ENCODE assay signal across 31 cellular contexts in the genomic region with DNA sequence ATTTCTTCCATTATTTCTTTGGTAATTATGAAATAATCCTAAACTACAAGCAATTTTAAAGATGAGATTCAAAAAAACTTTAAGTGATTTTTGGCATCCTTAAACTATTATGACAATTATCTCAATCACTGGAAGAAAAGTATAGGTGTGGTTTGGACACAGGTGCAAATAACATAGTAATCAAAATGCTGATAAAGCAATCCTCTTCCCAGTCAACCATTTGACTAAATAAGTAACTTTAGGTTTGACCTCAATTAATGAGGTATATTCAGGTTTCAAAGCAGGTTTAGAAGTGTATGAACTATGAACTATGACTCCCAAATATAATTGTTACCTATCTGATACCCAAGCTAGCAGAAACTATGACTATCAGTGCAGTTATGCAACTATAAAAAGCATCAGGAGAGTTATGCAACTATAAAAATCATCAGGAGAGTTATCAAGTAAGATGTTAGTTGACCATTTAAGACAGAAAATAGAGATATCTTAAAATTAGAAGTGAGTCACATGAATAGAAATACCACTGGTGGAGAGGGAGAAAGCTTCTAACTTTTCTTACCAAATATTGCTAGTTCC. TPM values are rescaled to one million over a fixed set of nuclear protein-coding genes. Genes with fewer than 3 reads are reported as not detected.
"Had no signal": no experiment of that assay in that cellular context is flagged by ENCODE, and none has a peak within 500 bp of the region (broad histone marks: within the 10 kb centered on the region; RNA-seq: fewer than 3 reads in every experiment).

No MANE protein-coding gene starts in this region.

- H3K27ac ChIP-seq: body of pancreas, cardiac muscle cell, coronary artery, dorsolateral prefrontal cortex, foreskin keratinocyte, gastrocnemius medialis, heart left ventricle had no signal

- H3K9me3 ChIP-seq: body of pancreas, gastrocnemius medialis, heart left ventricle had no signal

- H3K27me3 ChIP-seq: body of pancreas, dorsolateral prefrontal cortex, foreskin keratinocyte, gastrocnemius medialis, heart left ventricle had no signal

- H3K4me3 Mint-ChIP-seq: activated CD4-positive, alpha-beta memory T cell treated with anti-CD3 and anti-CD28 coated beads, Interleukin-2, amount 10 ng/mL, durations not matched to agents 7 days and 5 days; activated CD4-positive, alpha-beta T cell treated with anti-CD3 and anti-CD28 coated beads for 36 hours; activated CD4-positive, alpha-beta T cell treated with anti-CD3 and anti-CD28 coated beads, Interleukin-2, amount 10 ng/mL, durations not matched to agents 24 days and 14 days; activated naive CD8-positive, alpha-beta T cell; activated T-cell treated with anti-CD3 and anti-CD28 coated beads, Interleukin-2, amount 50 U/mL, for 4 hours; activated T-helper 17 cell treated with anti-CD3 and anti-CD28 coated beads, Interleukin-2, amount 50 U/mL, for 72 hours; dendritic cell treated with granulocyte-macrophage colony-stimulating factor and Interleukin-4, amounts not matched to agents 40 ng/mL and 50 ng/mL, for 4 days; endodermal cell had no signal

- H3K4me3 ChIP-seq: body of pancreas, cardiac muscle cell, coronary artery, dorsolateral prefrontal cortex, gastrocnemius medialis, heart left ventricle had no signal

- H3K36me3 ChIP-seq: cardiac muscle cell, gastrocnemius medialis, heart left ventricle had no signal

- ATAC-seq: activated CD4-positive, alpha-beta T cell treated with anti-CD3 and anti-CD28 coated beads for 36 hours; activated T-cell treated with anti-CD3 and anti-CD28 coated beads, Interleukin-2, amount 50 U/mL, for 4 hours; activated T-helper 17 cell treated with anti-CD3 and anti-CD28 coated beads, Interleukin-2, amount 50 U/mL, for 72 hours; body of pancreas; esophagus mucosa; foreskin keratinocyte; gastrocnemius medialis; heart left ventricle had no signal

- H3K4me1 ChIP-seq: body of pancreas, foreskin keratinocyte, gastrocnemius medialis, heart left ventricle had no signal

- DNase-seq: activated CD4-positive, alpha-beta memory T cell treated with anti-CD3 and anti-CD28 coated beads, Interleukin-2, amount 10 ng/mL, durations not matched to agents 7 days and 5 days; activated CD4-positive, alpha-beta T cell treated with anti-CD3 and anti-CD28 coated beads for 36 hours; activated CD4-positive, alpha-beta T cell treated with anti-CD3 and anti-CD28 coated beads, Interleukin-2, amount 10 ng/mL, durations not matched to agents 24 days and 14 days; activated CD4-positive, CD25-positive, alpha-beta regulatory T cell; activated CD4-positive, CD25-positive, alpha-beta regulatory T cell treated with anti-CD3 and anti-CD28 coated beads, Interleukin-2, amount 50 U/mL, for 72 hours; activated CD8-positive, alpha-beta memory T cell treated with anti-CD3 and anti-CD28 coated beads for 24 hours; activated effector memory CD4-positive, alpha-beta T cell treated with Interleukin-2 at 50 U/mL for 16 hours; activated gamma-delta T cell treated with Interleukin-2 at 50 U/mL for 16 hours; activated naive CD4-positive, alpha-beta T cell treated with anti-CD3 and anti-CD28 coated beads, Interleukin-2, amount 50 U/mL, for 16 hours; activated naive CD4-positive, alpha-beta T cell treated with Interleukin-2 at 50 U/mL for 16 hours; activated T-cell treated with anti-CD3 and anti-CD28 coated beads, Interleukin-2, amount 50 U/mL, for 4 hours; amygdala; aorta; body of pancreas; central memory CD4-positive, alpha-beta T cell; cerebellar nuclear complex; dorsolateral prefrontal cortex; effector memory CD4-positive, alpha-beta T cell; endodermal cell; foreskin keratinocyte; gastrocnemius medialis; glutamatergic neuron; heart left ventricle; T-helper 2 cell had no signal

- H3K36me3 Mint-ChIP-seq: activated naive CD8-positive, alpha-beta T cell had no signal

- H3K9me3 Mint-ChIP-seq: activated CD4-positive, alpha-beta T cell treated with anti-CD3 and anti-CD28 coated beads, Interleukin-2, amount 10 ng/mL, durations not matched to agents 24 days and 14 days; dendritic cell treated with granulocyte-macrophage colony-stimulating factor and Interleukin-4, amounts not matched to agents 40 ng/mL and 50 ng/mL, for 4 days; endodermal cell had no signal

- H3K27me3 Mint-ChIP-seq: activated CD4-positive, alpha-beta memory T cell treated with anti-CD3 and anti-CD28 coated beads, Interleukin-2, amount 10 ng/mL, durations not matched to agents 7 days and 5 days; activated CD4-positive, alpha-beta T cell treated with anti-CD3 and anti-CD28 coated beads for 36 hours; activated CD4-positive, alpha-beta T cell treated with anti-CD3 and anti-CD28 coated beads, Interleukin-2, amount 10 ng/mL, durations not matched to agents 24 days and 14 days; activated naive CD8-positive, alpha-beta T cell; activated T-helper 17 cell treated with anti-CD3 and anti-CD28 coated beads, Interleukin-2, amount 50 U/mL, for 72 hours; dendritic cell treated with granulocyte-macrophage colony-stimulating factor and Interleukin-4, amounts not matched to agents 40 ng/mL and 50 ng/mL, for 4 days had no signal

- H3K27ac Mint-ChIP-seq: activated CD4-positive, alpha-beta memory T cell treated with anti-CD3 and anti-CD28 coated beads, Interleukin-2, amount 10 ng/mL, durations not matched to agents 7 days and 5 days; activated CD4-positive, alpha-beta T cell treated with anti-CD3 and anti-CD28 coated beads for 36 hours; activated CD4-positive, alpha-beta T cell treated with anti-CD3 and anti-CD28 coated beads, Interleukin-2, amount 10 ng/mL, durations not matched to agents 24 days and 14 days; activated naive CD8-positive, alpha-beta T cell; activated T-helper 17 cell treated with anti-CD3 and anti-CD28 coated beads, Interleukin-2, amount 50 U/mL, for 72 hours; dendritic cell treated with granulocyte-macrophage colony-stimulating factor and Interleukin-4, amounts not matched to agents 40 ng/mL and 50 ng/mL, for 4 days; endodermal cell had no signal

- H3K4me1 Mint-ChIP-seq: activated CD4-positive, alpha-beta memory T cell treated with anti-CD3 and anti-CD28 coated beads, Interleukin-2, amount 10 ng/mL, durations not matched to agents 7 days and 5 days; activated CD4-positive, alpha-beta T cell treated with anti-CD3 and anti-CD28 coated beads for 36 hours; activated CD4-positive, alpha-beta T cell treated with anti-CD3 and anti-CD28 coated beads, Interleukin-2, amount 10 ng/mL, durations not matched to agents 24 days and 14 days; activated T-helper 17 cell treated with anti-CD3 and anti-CD28 coated beads, Interleukin-2, amount 50 U/mL, for 72 hours; endodermal cell had no signal

RNA-seq across cellular contexts. Expression of gene CNTN3, which starts 8.9 kb away (rescaled TPM):
- total RNA-seq: activated CD4-positive, alpha-beta memory T cell treated with anti-CD3 and anti-CD28 coated beads, Interleukin-2, amount 10 ng/mL, durations not matched to agents 7 days and 5 days; activated CD4-positive, alpha-beta T cell treated with anti-CD3 and anti-CD28 coated beads for 36 hours; activated CD4-positive, alpha-beta T cell treated with anti-CD3 and anti-CD28 coated beads, Interleukin-2, amount 10 ng/mL, durations not matched to agents 24 days and 14 days; activated T-cell treated with anti-CD3 and anti-CD28 coated beads, Interleukin-2, amount 50 U/mL, for 4 hours; activated T-helper 17 cell treated with anti-CD3 and anti-CD28 coated beads, Interleukin-2, amount 50 U/mL, for 72 hours; foreskin keratinocyte; T-helper 1 cell treated with Interleukin-12 subunit alpha and Interleukin-12 subunit beta and Interleukin-4 antibody, amounts not matched to agents 30 ng/mL and 1 ng/mL, for 36 hours had no signal
